Comparison of ENCODE assay signal across 18 cellular contexts in genomic region chr2:212282596-212283330, GRCh38.
DNase-seq lines count a peak whose midpoint lies in the region; TF ChIP-seq lines count a peak whose summit lies in the region.
"Had no signal": no experiment of that assay in that cellular context is flagged by ENCODE, and none has a peak within 500 bp of the region (broad histone marks: within the 10 kb centered on the region; RNA-seq: fewer than 3 reads in every experiment).

No MANE protein-coding gene starts in this region.

- H3K9me3 Mint-ChIP-seq in Calu3 (ENCODE audit: low read depth, unreplicated experiment) = no peaks in the 10 kb centered on the region

- DNase-seq in DMS79 (lab: John Stamatoyannopoulos, UW) = peak; percentile 73
- DNase-seq in NCI-H1694 treated with DMSO at 0.1 percent for 48 hours (lab: John Stamatoyannopoulos, UW) = peak; percentile 37
- DNase-seq in NCI-H69 (lab: John Stamatoyannopoulos, UW) = peak; percentile 90
- peak; percentile 34 for DNase-seq in cerebellum (ENCODE audit: low spot score)
- DNase-seq in Calu3 = no peak
- no peak for DNase-seq in GM10248 (ENCODE audit: extremely low spot score)
- DNase-seq in inferior parietal cortex (ENCODE audit: extremely low spot score) = no peak
- DNase-seq in activated CD8-positive, alpha-beta memory T cell treated with anti-CD3 and anti-CD28 coated beads, Interleukin-2, amount 50 U/mL, for 4 hours = no peak
- DNase-seq: activated CD4-positive, alpha-beta T cell treated with anti-CD3 and anti-CD28 coated beads, Interleukin-2, amount 50 U/mL, for 1 hour; CD4-positive, alpha-beta T cell; esophagus squamous epithelium; head of caudate nucleus; HFFc6; lower lobe of right lung; NCI-H510A; pancreas; stimulated activated CD4-positive, alpha-beta T cell treated with anti-CD3 and anti-CD28 coated beads, Interleukin-4, amount 100 ng/mL, for 24 hours had no signal

- POLR2A ChIA-PET in GM10248 (lab: Yijun Ruan, JAX) = no interaction called here

- no peak overlapping the region for H3K27ac Mint-ChIP-seq in Calu3 (ENCODE audit: unreplicated experiment)
- H3K27ac Mint-ChIP-seq: activated naive CD8-positive, alpha-beta T cell; CD4-positive, alpha-beta T cell; HFFc6 had no signal

- H3K4me1 Mint-ChIP-seq in Calu3 (ENCODE audit: low read depth, unreplicated experiment) = no peaks in the 10 kb centered on the region

- no peaks in the 10 kb centered on the region for H3K27me3 Mint-ChIP-seq in Calu3 (ENCODE audit: unreplicated experiment)
- H3K27me3 Mint-ChIP-seq: activated naive CD8-positive, alpha-beta T cell; CD4-positive, alpha-beta T cell had no signal

- intact Hi-C loops in Calu3 (cut with micrococcal nuclease; ENCODE audit: unreplicated experiment) = no loop called here

- no peak overlapping the region for H3K4me3 Mint-ChIP-seq in Calu3 (ENCODE audit: low read depth, unreplicated experiment)
- H3K4me3 Mint-ChIP-seq: activated naive CD8-positive, alpha-beta T cell; CD4-positive, alpha-beta T cell; HFFc6 had no signal

- no peaks in the 10 kb centered on the region for H3K36me3 Mint-ChIP-seq in Calu3 (ENCODE audit: insufficient read depth, unreplicated experiment)
- H3K36me3 Mint-ChIP-seq: activated naive CD8-positive, alpha-beta T cell had no signal

- TF ChIP-seq CTCF in Calu3 (IDR thresholded peaks at IDR 0.05; ENCODE audit: unreplicated experiment) (no peak), GM10248 (IDR thresholded peaks at IDR 0.05; ENCODE audit: control extremely low read depth, extremely low read depth, low read depth, missing control alignments) (no peak)

- CTCF ChIA-PET in Calu3 (lab: Charles Lee) = no interaction called here
- CTCF ChIA-PET in GM10248 (lab: Yijun Ruan, JAX) = no interaction called here

- BruUV-seq in Calu3 (replicated peaks; lab: Mats Ljungman, UMichigan) = no TSS peak

Comparison
In these comparisons a context has a peak if more than half of its experiments do, and no peak if none do; other contexts are left out.
1. DNase-seq: peak in DMS79 (single experiment), NCI-H1694 treated with DMSO at 0.1 percent for 48 hours (single experiment), NCI-H69 (single experiment) and cerebellum (single experiment); none in Calu3 (single experiment), GM10248 (single experiment), inferior parietal cortex (single experiment) and activated CD8-positive, alpha-beta memory T cell treated with anti-CD3 and anti-CD28 coated beads, Interleukin-2, amount 50 U/mL, for 4 hours (single experiment).